In the genomic region with DNA sequence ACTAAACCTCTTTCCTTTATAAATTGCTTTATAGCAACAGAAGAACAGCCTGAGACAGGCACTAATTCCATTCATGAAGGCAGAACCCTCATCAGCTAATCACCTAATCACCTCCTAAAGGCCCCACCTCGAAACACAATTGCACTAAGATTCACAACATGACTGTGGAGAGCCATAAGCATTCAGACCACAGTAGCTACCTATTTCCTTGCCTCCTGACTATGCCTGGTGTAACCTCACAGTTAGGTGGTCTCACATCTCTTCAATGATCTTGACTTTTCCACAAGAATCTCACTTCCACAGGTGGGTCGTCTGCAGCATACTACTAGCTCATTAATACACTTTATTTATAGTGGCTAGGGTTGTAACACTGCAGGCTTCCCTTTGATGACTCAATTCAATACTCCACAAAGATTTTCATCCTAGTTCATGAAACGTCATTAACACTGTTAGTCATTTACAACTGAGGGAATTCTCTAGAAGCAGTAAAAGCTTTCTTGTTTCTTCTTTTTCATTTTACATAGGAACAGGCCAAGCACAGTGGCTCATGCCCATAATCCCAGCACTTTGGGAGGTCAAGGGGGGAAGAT, we compare ENCODE assay signal across 8 cellular contexts. TPM values are rescaled to one million over a fixed set of nuclear protein-coding genes. Genes with fewer than 3 reads are reported as not detected.
DNase-seq lines count a peak whose midpoint lies in the region; ATAC-seq and TF ChIP-seq lines count a peak whose summit lies in the region.

No MANE protein-coding gene starts in this region.

- intact Hi-C loops in mucosa of descending colon (cut with DNase I, micrococcal nuclease) (no loop called here), aorta (cut with DNase I) (no loop called here)

- no peak overlapping the region for H3K27ac ChIP-seq in aorta (ENCODE audit: low read depth in 1 of 2, low read length in 2 of 2)

- no peaks in the 10 kb centered on the region for H3K27me3 ChIP-seq in aorta (ENCODE audit: control insufficient read depth in 1 of 2, insufficient read depth in 2 of 2, low read length in 1 of 2)

- H3K27me3 Mint-ChIP-seq in HFFc6 (ENCODE audit: insufficient read depth), result no peaks in the 10 kb centered on the region; the same call in 1 of the 2 replicates
- no peaks in the 10 kb centered on the region for H3K27me3 Mint-ChIP-seq in T-cell

- H3K36me3 Mint-ChIP-seq in HFFc6 (ENCODE audit: low read depth) (peaks cover 50% of the 10 kb centered on the region), T-cell (peaks cover 20% of the 10 kb centered on the region)

- H3K4me3 Mint-ChIP-seq in HFFc6 (peak overlapping the region; percentile 52), T-cell (peak overlapping the region in 1 of 3 donors; percentile 25)

- H3K4me1 ChIP-seq in mucosa of descending colon (ENCODE audit: low read depth) (no peaks in the 10 kb centered on the region), aorta (ENCODE audit: control insufficient read depth in 1 of 2, insufficient read depth in 2 of 2, low read length in 2 of 2) (peaks cover 0 to 2% of the 10 kb centered on the region in 2 donors)

- CTCF ChIA-PET in T-cell (lab: Charles Lee), result interaction anchor here in 1 of 2 donors (1.0 kb wide), 1 partner anchor 104 kb away, joined by 3 read pairs; no protein-coding TSS in a partner anchor

- no peak for TF ChIP-seq CTCF in HFFc6 (IDR thresholded peaks at IDR 0.05)
- TF ChIP-seq CTCF in mucosa of descending colon (IDR thresholded peaks at IDR 0.05), result no peak

- H3K9me3 Mint-ChIP-seq in HFFc6 (peaks cover 17% of the 10 kb centered on the region), T-cell (no peaks in the 10 kb centered on the region)

- H3K36me3 ChIP-seq in mucosa of descending colon (ENCODE audit: low read depth) (no peaks in the 10 kb centered on the region), aorta (ENCODE audit: control insufficient read depth in 1 of 2, insufficient read depth in 2 of 2, low read length in 1 of 2) (no peaks in the 10 kb centered on the region)

- H3K4me1 Mint-ChIP-seq in HFFc6 (ENCODE audit: low read depth) (peaks cover 84% of the 10 kb centered on the region), T-cell (peaks cover 84 to 90% (median 86%) of the 10 kb centered on the region in 3 donors)

- POLR2A ChIA-PET in T-cell (lab: Charles Lee), result no interaction called here

- peak; percentile 87 for ATAC-seq in GM18868 (IDR thresholded peaks at IDR 0.05; ENCODE audit: unreplicated experiment)
- ATAC-seq in T-cell (replicated peaks in 1 of 4), result peak in 1 of 4 experiments; percentile 9
- peak; percentile 64 for ATAC-seq in mucosa of descending colon
- no peak for ATAC-seq in aorta (ENCODE audit: low FRiP score)

- WGBS in aorta, 2 donors, result 88 to 89% methylated on average over 3 of the region's 3 CpGs

- DNase-seq in HFFc6 (peak; percentile 44), T-cell (no peak), mucosa of descending colon (no peak), DMS 273 (lab: John Stamatoyannopoulos, UW; ENCODE audit: unreplicated experiment) (no peak), cortex of kidney (lab: John Stamatoyannopoulos, UW) (no peak), aorta (no peak)
- DNase-seq in activated CD4-positive, CD25-positive, alpha-beta regulatory T cell (lab: John Stamatoyannopoulos, UW), result no peak

- H3K9me3 ChIP-seq in mucosa of descending colon, result no peaks in the 10 kb centered on the region
- H3K9me3 ChIP-seq in aorta (ENCODE audit: control insufficient read depth, low read length), result no peaks in the 10 kb centered on the region

- no peak overlapping the region for H3K4me3 ChIP-seq in mucosa of descending colon
- H3K4me3 ChIP-seq in aorta (ENCODE audit: low read length in 2 of 2), result no peak overlapping the region

- peak overlapping the region; percentile 89 for H3K27ac Mint-ChIP-seq in HFFc6
- H3K27ac Mint-ChIP-seq in T-cell, result peak overlapping the region; percentile 63 to 68

RNA-seq across cellular contexts. Expression of gene STK24, which starts 27.1 kb away (rescaled TPM):
- total RNA-seq in HFFc6 (2021; fragmentation: NEBNext Ultra II Directional; extraction: Animal tissue kit (Norgen Biotek cat#: 25700)), result 10 to 100 TPM; 72.2 to 89.8 (median 80.5) TPM
- total RNA-seq in T-cell (100 to 1,000 TPM in 4 of 5 donors, 10 to 100 TPM in 1; 92.1 to 143 (median 113) TPM), mucosa of descending colon (100 to 1,000 TPM; 190 to 210 (median 204) TPM), aorta (10 to 100 TPM; 61.3 to 64.5 TPM)
- 10 to 100 TPM; 39.9 to 54.8 TPM for polyA plus RNA-seq in aorta
